Comparison of ENCODE assay signal across 1 cellular context in the genomic region with DNA sequence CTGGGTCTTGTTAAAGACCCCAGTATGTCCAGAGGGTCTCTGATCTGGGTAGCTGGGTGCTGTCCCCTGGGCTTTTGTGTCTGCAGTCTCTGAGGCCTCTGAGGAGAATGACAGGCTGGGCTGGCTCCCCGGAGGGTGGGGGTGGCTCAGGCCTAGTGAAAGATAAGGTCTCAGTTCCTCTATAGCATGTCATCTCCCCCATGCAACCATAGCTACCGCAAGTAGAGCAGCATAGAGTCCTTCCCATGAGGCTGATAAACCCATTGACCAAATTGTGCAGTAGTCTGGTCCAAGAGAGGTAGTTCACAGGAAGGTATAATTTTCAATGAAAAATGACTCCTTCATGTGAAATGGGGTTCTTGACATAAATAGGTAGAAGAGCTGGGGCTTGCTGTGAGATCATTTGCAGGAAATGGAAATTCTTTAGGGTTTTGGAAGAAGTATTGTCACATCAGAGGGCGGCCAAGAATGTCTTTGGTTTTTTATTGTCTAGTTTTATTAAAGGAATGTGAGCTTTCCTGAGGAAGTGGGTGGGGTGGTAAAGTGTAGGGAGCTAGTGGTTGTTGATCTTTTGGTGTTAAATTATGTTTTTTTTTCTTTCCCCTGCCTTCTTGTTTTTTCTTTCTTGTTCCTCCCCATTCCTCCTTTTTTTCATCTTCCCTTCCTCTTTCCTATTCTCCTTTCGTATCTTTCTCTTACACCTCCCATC.
A peak's percentile ranks its signal among the peaks of the same experiment; 100 is the strongest.
TF ChIP-seq lines count a peak whose summit lies in the region.

No MANE protein-coding gene starts in this region.

TF ChIP-seq in K562, 482 proteins besides CTCF, POLR2A, EP300 and RAD21 (continued from another document and continues in another):
- TF ChIP-seq ZNF407 (IDR thresholded peaks at IDR 0.05; ENCODE audit: low read depth): 0 out of 2 replicates have a peak, but pooled peaks have one; percentile 11
- TF ChIP-seq CHD7 (IDR thresholded peaks at IDR 0.05; ENCODE audit: low read depth, low read length): no peak
- TF ChIP-seq TEAD1 (CRISPR knock-in tag; IDR thresholded peaks at IDR 0.05): 0 out of 4 replicates have a peak, but pooled peaks of 1 of the 2 experiments have one; percentile 20
- TF ChIP-seq HOXB6 (CRISPR knock-in tag; IDR thresholded peaks at IDR 0.05; ENCODE audit: borderline replicate concordance): no peak
- TF ChIP-seq, protein P1, sequence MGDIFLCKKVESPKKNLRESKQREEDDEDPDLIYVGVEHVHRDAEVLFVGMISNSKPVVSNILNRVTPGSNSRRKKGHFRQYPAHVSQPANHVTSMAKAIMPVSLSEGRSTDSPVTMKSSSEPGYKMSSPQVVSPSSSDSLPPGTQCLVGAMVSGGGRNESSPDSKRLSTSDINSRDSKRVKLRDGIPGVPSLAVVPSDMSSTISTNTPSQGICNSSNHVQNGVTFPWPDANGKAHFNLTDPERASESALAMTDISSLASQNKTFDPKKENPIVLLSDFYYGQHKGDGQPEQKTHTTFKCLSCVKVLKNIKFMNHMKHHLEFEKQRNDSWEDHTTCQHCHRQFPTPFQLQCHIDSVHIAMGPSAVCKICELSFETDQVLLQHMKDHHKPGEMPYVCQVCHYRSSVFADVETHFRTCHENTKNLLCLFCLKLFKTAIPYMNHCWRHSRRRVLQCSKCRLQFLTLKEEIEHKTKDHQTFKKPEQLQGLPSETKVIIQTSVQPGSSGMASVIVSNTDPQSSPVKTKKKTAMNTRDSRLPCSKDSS (IDR thresholded peaks at IDR 0.05; ENCODE audit: low read depth, partially characterized antibody): peak; percentile 37
- no peak for TF ChIP-seq HNRNPUL1 (IDR thresholded peaks at IDR 0.05; ENCODE audit: low read length)
- TF ChIP-seq HNRNPLL (IDR thresholded peaks at IDR 0.05; ENCODE audit: low read depth, low read length, poor library complexity, severe bottlenecking): peak; percentile 99
- no peak for TF ChIP-seq SNIP1 (IDR thresholded peaks at IDR 0.05; ENCODE audit: low read depth)
- peak; percentile 93 for TF ChIP-seq ZNF512 (tag; IDR thresholded peaks at IDR 0.05)
- TF ChIP-seq NFYB (IDR thresholded peaks at IDR 0.05; ENCODE audit: extremely low read depth, insufficient read length): no peak
- 0 out of 2 replicates have a peak, but pooled peaks have one; percentile 17 for TF ChIP-seq MYNN (IDR thresholded peaks at IDR 0.05)
- no peak for TF ChIP-seq MYNN (CRISPR knock-in tag; IDR thresholded peaks at IDR 0.05)
- no peak for TF ChIP-seq HDAC8 (tag; IDR thresholded peaks at IDR 0.05)
- no peak for TF ChIP-seq ATF1 (CRISPR knock-in tag; IDR thresholded peaks at IDR 0.05)
- peak; percentile 27; the same call in 1 of the 2 replicates for TF ChIP-seq ATF1 (tag; IDR thresholded peaks at IDR 0.05)
- no peak for TF ChIP-seq CBX5 (IDR thresholded peaks at IDR 0.05; ENCODE audit: borderline replicate concordance, low read depth)
- peak; percentile 48; the same call in 1 of the 2 replicates for TF ChIP-seq ZFX (CRISPR knock-in tag; IDR thresholded peaks at IDR 0.05)
- TF ChIP-seq, protein P2, sequence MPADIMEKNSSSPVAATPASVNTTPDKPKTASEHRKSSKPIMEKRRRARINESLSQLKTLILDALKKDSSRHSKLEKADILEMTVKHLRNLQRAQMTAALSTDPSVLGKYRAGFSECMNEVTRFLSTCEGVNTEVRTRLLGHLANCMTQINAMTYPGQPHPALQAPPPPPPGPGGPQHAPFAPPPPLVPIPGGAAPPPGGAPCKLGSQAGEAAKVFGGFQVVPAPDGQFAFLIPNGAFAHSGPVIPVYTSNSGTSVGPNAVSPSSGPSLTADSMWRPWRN (IDR thresholded peaks at IDR 0.05; ENCODE audit: low read depth): no peak
- no peak for TF ChIP-seq TCF7 (IDR thresholded peaks at IDR 0.05; ENCODE audit: borderline replicate concordance)
- TF ChIP-seq, protein P3, sequence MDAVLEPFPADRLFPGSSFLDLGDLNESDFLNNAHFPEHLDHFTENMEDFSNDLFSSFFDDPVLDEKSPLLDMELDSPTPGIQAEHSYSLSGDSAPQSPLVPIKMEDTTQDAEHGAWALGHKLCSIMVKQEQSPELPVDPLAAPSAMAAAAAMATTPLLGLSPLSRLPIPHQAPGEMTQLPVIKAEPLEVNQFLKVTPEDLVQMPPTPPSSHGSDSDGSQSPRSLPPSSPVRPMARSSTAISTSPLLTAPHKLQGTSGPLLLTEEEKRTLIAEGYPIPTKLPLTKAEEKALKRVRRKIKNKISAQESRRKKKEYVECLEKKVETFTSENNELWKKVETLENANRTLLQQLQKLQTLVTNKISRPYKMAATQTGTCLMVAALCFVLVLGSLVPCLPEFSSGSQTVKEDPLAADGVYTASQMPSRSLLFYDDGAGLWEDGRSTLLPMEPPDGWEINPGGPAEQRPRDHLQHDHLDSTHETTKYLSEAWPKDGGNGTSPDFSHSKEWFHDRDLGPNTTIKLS (IDR thresholded peaks at IDR 0.05; ENCODE audit: borderline replicate concordance, low read depth): no peak
- no peak for TF ChIP-seq ZNF239 (CRISPR knock-in tag; IDR thresholded peaks at IDR 0.05)
- TF ChIP-seq HDAC3 (IDR thresholded peaks at IDR 0.05; ENCODE audit: borderline replicate concordance, partially characterized antibody): no peak
- no peak for TF ChIP-seq PHF21A (IDR thresholded peaks at IDR 0.05; ENCODE audit: borderline replicate concordance, low read depth)
- TF ChIP-seq GTF2F1 (IDR thresholded peaks at IDR 0.05; ENCODE audit: low read depth, low read length): no peak
